Comparison of ENCODE assay signal across 30 cellular contexts in the genomic region with DNA sequence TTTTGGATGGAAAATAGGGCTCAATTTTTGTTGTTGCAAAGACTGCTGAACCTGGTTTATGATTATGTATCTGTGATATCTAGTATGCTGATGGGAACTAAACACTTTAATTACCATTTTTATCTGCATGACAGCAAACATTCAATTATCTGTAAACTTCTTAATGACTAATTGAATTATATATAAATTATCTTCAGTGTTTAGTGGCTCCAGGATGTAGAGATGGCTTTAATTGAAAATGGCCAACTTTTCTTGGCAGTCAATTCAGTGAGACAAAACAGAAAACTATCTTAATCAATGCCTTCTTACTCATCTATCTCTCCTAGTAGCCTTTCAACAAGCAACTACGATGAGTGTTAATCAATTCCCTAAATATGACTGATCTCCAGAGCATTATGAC.
"Had no signal": no experiment of that assay in that cellular context is flagged by ENCODE, and none has a peak within 500 bp of the region (broad histone marks: within the 10 kb centered on the region; RNA-seq: fewer than 3 reads in every experiment).

No MANE protein-coding gene starts in this region.

- H3K9me3 ChIP-seq: adrenal gland, ascending aorta, body of pancreas, breast epithelium had no signal

- H3K4me1 ChIP-seq: adrenal gland, ascending aorta, body of pancreas, breast epithelium had no signal

- H3K4me3 ChIP-seq: adrenal gland, ascending aorta, body of pancreas, breast epithelium, cardiac muscle cell had no signal

- H3K27ac ChIP-seq: adrenal gland, ascending aorta, body of pancreas, brain microvascular endothelial cell, breast epithelium, cardiac muscle cell had no signal

- DNase-seq: activated effector memory CD4-positive, alpha-beta T cell treated with anti-CD3 and anti-CD28 coated beads, Interleukin-2, amount 50 U/mL, for 16 hours; activated effector memory CD4-positive, alpha-beta T cell treated with Interleukin-2 at 50 U/mL for 16 hours; activated gamma-delta T cell; activated gamma-delta T cell treated with Interleukin-2 at 50 U/mL for 16 hours; activated naive CD4-positive, alpha-beta T cell; activated naive CD4-positive, alpha-beta T cell treated with anti-CD3 and anti-CD28 coated beads for 36 hours; activated naive CD4-positive, alpha-beta T cell treated with anti-CD3 and anti-CD28 coated beads, Interleukin-2, amount 10 ng/mL, durations not matched to agents 7 days and 5 days; activated naive CD4-positive, alpha-beta T cell treated with anti-CD3 and anti-CD28 coated beads, Interleukin-2, amount 50 U/mL, for 16 hours; activated naive CD4-positive, alpha-beta T cell treated with Interleukin-2 at 50 U/mL for 16 hours; activated naive CD8-positive, alpha-beta T cell treated with anti-CD3 and anti-CD28 coated beads for 36 hours; activated naive CD8-positive, alpha-beta T cell treated with anti-CD3 and anti-CD28 coated beads, Interleukin-2, amount 10 ng/mL, durations not matched to agents 7 days and 5 days; activated naive CD8-positive, alpha-beta T cell treated with anti-CD3 and anti-CD28 coated beads, Interleukin-2, amount 50 U/mL, for 24 hours; activated T-cell treated with anti-CD3 and anti-CD28 coated beads, Interleukin-2, amount 50 U/mL, for 4 hours; activated T-cell treated with anti-CD3 and anti-CD28 coated beads, Interleukin-2, amount 50 U/mL, for 48 hours; activated T-cell treated with anti-CD3 and anti-CD28 coated beads, Interleukin-2, amount 50 U/mL, for 72 hours; adrenal gland; amniotic stem cell; amygdala; anterior cingulate cortex; aorta; body of pancreas; brain microvascular endothelial cell; caudate nucleus; central memory CD4-positive, alpha-beta T cell; cerebellar nuclear complex had no signal

- H3K27me3 ChIP-seq: adrenal gland, ascending aorta, body of pancreas, brain microvascular endothelial cell, breast epithelium, cardiac muscle cell had no signal

- ATAC-seq: activated naive CD4-positive, alpha-beta T cell treated with anti-CD3 and anti-CD28 coated beads, Interleukin-2, amount 50 U/mL, for 72 hours; activated naive CD8-positive, alpha-beta T cell treated with anti-CD3 and anti-CD28 coated beads, Interleukin-2, amount 50 U/mL, for 24 hours; activated T-cell treated with anti-CD3 and anti-CD28 coated beads, Interleukin-2, amount 50 U/mL, for 4 hours; activated T-cell treated with anti-CD3 and anti-CD28 coated beads, Interleukin-2, amount 50 U/mL, for 72 hours; activated T-helper 17 cell treated with anti-CD3 and anti-CD28 coated beads, Interleukin-2, amount 50 U/mL, for 72 hours; body of pancreas had no signal

- H3K36me3 ChIP-seq: adrenal gland, ascending aorta, brain microvascular endothelial cell, cardiac muscle cell had no signal
